ENCODE assay signal across 8 cellular contexts in the genomic region with DNA sequence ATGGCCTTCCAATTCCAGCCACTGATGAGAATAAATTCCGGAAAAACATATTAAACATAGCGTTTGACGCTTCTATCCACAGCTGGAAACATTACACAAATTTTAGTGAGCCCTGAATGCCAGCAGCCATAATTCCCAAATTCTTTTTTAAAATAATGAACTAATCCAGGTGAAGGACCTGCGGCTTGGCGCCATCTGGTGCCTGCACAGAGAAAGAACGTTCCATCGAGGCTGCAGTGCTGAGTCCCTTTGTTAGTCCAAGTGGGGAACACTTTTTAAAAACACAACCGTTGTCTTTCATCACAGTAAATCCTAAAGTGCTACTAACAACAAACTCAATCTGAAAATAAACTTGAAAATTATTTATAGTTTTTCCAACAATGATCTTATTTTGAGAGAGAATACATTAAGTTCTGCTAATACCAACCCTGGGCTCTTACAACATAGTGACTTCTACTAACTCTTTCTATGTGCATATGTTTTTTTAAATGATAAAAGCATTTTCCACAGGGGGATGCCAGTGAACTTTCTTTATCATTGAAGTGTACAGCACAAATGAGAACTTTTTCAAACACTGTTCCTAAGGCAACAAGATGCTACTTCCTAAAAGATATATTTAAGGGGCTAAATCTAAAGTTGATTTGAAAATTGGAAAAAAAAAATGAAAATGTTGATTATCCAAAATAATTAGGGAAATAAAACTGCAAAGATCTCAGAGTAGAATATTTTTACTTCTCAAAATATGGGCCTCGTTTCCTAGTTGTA.
A peak's percentile ranks its signal among the peaks of the same experiment; 100 is the strongest.
DNase-seq lines count a peak whose midpoint lies in the region; ATAC-seq and TF ChIP-seq lines count a peak whose summit lies in the region.

No MANE protein-coding gene starts in this region.

- CTCF ChIA-PET in BJ (lab: Yijun Ruan, JAX): no interaction called here

- H3K36me3 ChIP-seq in BJ (ENCODE audit: control insufficient read depth, insufficient read depth, low read length): no peaks in the 10 kb centered on the region

- TF ChIP-seq CTCF in BJ (IDR thresholded peaks at IDR 0.05; ENCODE audit: insufficient read depth, low read depth, low read length): peak; percentile 28; the same call in 1 of the 2 replicates
- TF ChIP-seq CTCF in GM13976 (IDR thresholded peaks at IDR 0.05; ENCODE audit: borderline replicate concordance, control extremely low read depth, extremely low read depth, insufficient read depth, missing control alignments): peak; percentile 77

- H3K4me3 ChIP-seq in BJ (ENCODE audit: low read depth, low read length): no peak overlapping the region

- no peaks in the 10 kb centered on the region for H3K27me3 ChIP-seq in BJ (ENCODE audit: control insufficient read depth, insufficient read depth, low read length)

- POLR2A ChIA-PET in BJ (lab: Charles Lee): no interaction called here

- ATAC-seq in HG03095 (IDR thresholded peaks at IDR 0.05; ENCODE audit: unreplicated experiment): no peak

- DNase-seq in BJ (ENCODE audit: low read depth): no peak
- peak; percentile 67 for DNase-seq in GM13976 (ENCODE audit: low spot score)
- peak; percentile 29 for DNase-seq in NCI-H345 treated with DMSO at 0.1 percent for 48 hours (lab: John Stamatoyannopoulos, UW; ENCODE audit: unreplicated experiment)
- peak; percentile 41 for DNase-seq in cerebellum (ENCODE audit: low spot score)
- DNase-seq in lung microvascular endothelial cell (ENCODE audit: low read depth in 2 of 2): peak; percentile 53 to 65
- DNase-seq in ureter (ENCODE audit: low spot score): peak; percentile 42
- no peak for DNase-seq in activated CD4-positive, CD25-positive, alpha-beta regulatory T cell (lab: John Stamatoyannopoulos, UW)

- in situ Hi-C loops in GM13976 (cut with MboI; ENCODE audit: low sequenced_read_pairs, unreplicated experiment): loop anchor here (10.0 kb wide), 1 partner anchor 659 kb away; a partner anchor contains a TSS

Comparison
In these comparisons a context has a peak if more than half of its experiments do, and no peak if none do; other contexts are left out.
1. DNase-seq: peak in GM13976 (single experiment), NCI-H345 treated with DMSO at 0.1 percent for 48 hours (single experiment), cerebellum (single experiment), lung microvascular endothelial cell (2 of 2) and ureter (single experiment); none in BJ (single experiment) and activated CD4-positive, CD25-positive, alpha-beta regulatory T cell (0 of 4).